Comparison of ENCODE assay signal across 8 cellular contexts in the genomic region with DNA sequence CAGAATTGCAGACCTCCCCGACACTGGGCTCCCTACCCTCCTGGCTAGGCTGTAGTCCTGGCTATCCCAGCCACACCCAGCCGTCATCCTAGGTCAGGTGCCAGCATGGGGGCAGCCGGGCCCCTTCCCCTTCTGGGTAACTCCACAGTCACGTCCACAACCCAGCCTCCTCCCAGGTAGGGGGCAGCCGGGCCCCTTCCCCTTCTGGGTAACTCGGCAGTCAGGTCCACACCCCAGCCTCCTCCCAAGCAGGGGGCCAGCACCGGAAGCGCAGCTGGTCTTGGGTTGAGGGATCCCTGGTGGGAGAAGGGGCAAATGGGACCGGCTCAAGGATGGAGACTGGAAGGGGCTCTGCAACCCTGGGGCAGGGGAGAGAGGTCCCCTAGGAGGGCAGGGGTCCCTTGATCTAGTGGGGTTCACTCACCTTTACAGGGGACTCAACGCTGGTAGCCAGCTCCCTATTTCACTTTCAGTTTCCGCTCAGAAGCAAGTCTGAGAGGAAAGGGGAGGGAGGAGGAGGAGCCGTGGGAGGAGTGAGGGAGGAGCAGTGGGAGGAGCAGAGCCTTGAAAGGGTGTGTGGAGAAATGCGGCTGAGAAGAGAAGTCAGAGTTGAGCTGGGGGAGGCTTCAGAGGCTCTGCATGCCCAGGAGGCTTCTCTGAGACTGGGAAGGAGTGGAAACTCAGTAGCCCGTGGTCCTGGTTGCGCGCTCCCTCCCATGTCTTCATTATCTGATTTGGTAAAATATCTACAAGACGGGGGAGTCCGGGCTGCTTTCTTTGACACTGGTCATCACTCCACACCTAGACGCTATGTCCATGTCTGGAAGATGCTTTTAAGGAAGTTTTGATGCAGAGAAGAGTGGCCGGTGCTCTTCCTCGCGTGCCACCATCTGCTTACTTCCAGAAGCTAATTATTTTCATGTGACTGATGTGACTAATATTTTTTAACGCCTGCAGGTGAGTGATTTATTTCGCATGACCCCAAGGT. TPM values are rescaled to one million over a fixed set of nuclear protein-coding genes. Genes with fewer than 3 reads are reported as not detected.
DNase-seq lines count a peak whose midpoint lies in the region; ATAC-seq and TF ChIP-seq lines count a peak whose summit lies in the region.

A gene (minus strand): TSS at position 494 of the 988 bp plus-strand sequence. CDS start 3,293 bp downstream, outside the sequence.

- peak within 1 kb of the TSS; percentile 79 for H3K27ac ChIP-seq in foreskin keratinocyte

- peak; percentile 99 for ATAC-seq in GM21381 (IDR thresholded peaks at IDR 0.05; ENCODE audit: unreplicated experiment)
- ATAC-seq in foreskin keratinocyte = peak; percentile 99

- H3K4me1 ChIP-seq in foreskin keratinocyte = no peaks in the 10 kb centered on the region
- no peaks in the 10 kb centered on the region for H3K4me1 ChIP-seq in neuron (ENCODE audit: insufficient read depth, low read length)

- no peak for TF ChIP-seq CTCF in foreskin keratinocyte (conservative IDR thresholded peaks at IDR 0.05)

- no peaks in the 10 kb centered on the region for H3K9me3 ChIP-seq in neuron (ENCODE audit: low read length)

- H3K36me3 ChIP-seq in neuron (ENCODE audit: insufficient read depth, low read length) = peaks cover 16% of the 10 kb centered on the region

- H3K27me3 ChIP-seq in foreskin keratinocyte (no peaks in the 10 kb centered on the region), neuron (ENCODE audit: insufficient read depth, low read length) (no peaks in the 10 kb centered on the region)

- DNase-seq in DMS153 (lab: John Stamatoyannopoulos, UW) = peak; percentile 44
- peak in 73 of 76 experiments; percentile 5 to 88 (median 71) for DNase-seq in HUDEP-2 (lab: John Stamatoyannopoulos, UW; ENCODE audit: unreplicated experiment in 76 of 76)
- peak; percentile 47 for DNase-seq in SHP77 treated with DMSO at 0.1 percent for 48 hours (lab: John Stamatoyannopoulos, UW)
- peak; percentile 94 for DNase-seq in activated effector memory CD4-positive, alpha-beta T cell treated with anti-CD3 and anti-CD28 coated beads, Interleukin-2, amount 50 U/mL, for 16 hours
- peak; percentile 58 to 80 for DNase-seq in foreskin keratinocyte
- peak; percentile 79 for DNase-seq in stromal cell of bone marrow (ENCODE audit: low read depth)

- peak within 1 kb of the TSS; percentile 90 for H3K4me3 ChIP-seq in neuron (ENCODE audit: low read length)

- peak within 1 kb of the TSS; percentile 89 for H2AFZ ChIP-seq in neuron (ENCODE audit: low read depth, low read length)

RNA-seq across cellular contexts. Expression of the gene that starts here (rescaled TPM):
- total RNA-seq in foreskin keratinocyte = 39.4 and 44.0 TPM in 2 replicates
- polyA plus RNA-seq in foreskin keratinocyte = 38.9 and 42.8 TPM in 2 replicates

Comparison
In these comparisons a context has a peak if more than half of its experiments do, and no peak if none do; other contexts are left out.
1. Peak in every context shown above with its lines: DNase-seq, ATAC-seq, H3K4me3 ChIP-seq and H3K27ac ChIP-seq.
2. DNase-seq: peak in every context shown above with its lines; median percentile 94 in activated effector memory CD4-positive, alpha-beta T cell treated with anti-CD3 and anti-CD28 coated beads, Interleukin-2, amount 50 U/mL, for 16 hours; 79 in stromal cell of bone marrow; 71 in HUDEP-2; 69 in foreskin keratinocyte; 47 in SHP77 treated with DMSO at 0.1 percent for 48 hours; 44 in DMS153.